8 cellular contexts compared by ENCODE assay signal in genomic region chr22:31625661-31626426, GRCh38. TPM values are rescaled to one million over a fixed set of nuclear protein-coding genes. Genes with fewer than 3 reads are reported as not detected.
DNase-seq lines count a peak whose midpoint lies in the region; ATAC-seq, FAIRE-seq and TF ChIP-seq lines count a peak whose summit lies in the region.

No MANE protein-coding gene starts in this region.

- POLR2A ChIA-PET in Caco-2 (lab: Charles Lee): no interaction called here
- POLR2A ChIA-PET in WTC11 (lab: Charles Lee): no interaction called here

- TF ChIP-seq CTCF in Caco-2 (IDR thresholded peaks at IDR 0.05; ENCODE audit: insufficient read depth in 1 of 2, low read depth in 1 of 2, low read length in 1 of 2, severe bottlenecking in 1 of 2, unreplicated experiment in 1 of 2): no peak
- no peak for TF ChIP-seq CTCF in WTC11 (IDR thresholded peaks at IDR 0.05)
- TF ChIP-seq CTCF in foreskin keratinocyte (conservative IDR thresholded peaks at IDR 0.05): no peak
- TF ChIP-seq CTCF in omental fat pad (IDR thresholded peaks at IDR 0.05): no peak
- TF ChIP-seq CTCF in D721Med (IDR thresholded peaks at IDR 0.05; ENCODE audit: insufficient read depth, missing control alignments): no peak

- H3K36me3 Mint-ChIP-seq in Caco-2 (ENCODE audit: insufficient read depth, unreplicated experiment): peaks cover 33% of the 10 kb centered on the region
- no peaks in the 10 kb centered on the region; the same call in 1 of the 2 replicates for H3K36me3 Mint-ChIP-seq in WTC11

- no TSS peak for BruUV-seq in Caco-2 (replicated peaks; lab: Mats Ljungman, UMichigan)

- ATAC-seq in WTC11 (peak; percentile 76), foreskin keratinocyte (peak; percentile 55), omental fat pad (ENCODE audit: low FRiP score) (peak; percentile 7), HG03521 (IDR thresholded peaks at IDR 0.05; ENCODE audit: unreplicated experiment) (no peak), GM19328 (IDR thresholded peaks at IDR 0.05; ENCODE audit: unreplicated experiment) (no peak)

- H3K4me3 Mint-ChIP-seq in Caco-2 (ENCODE audit: unreplicated experiment) (no peak overlapping the region), WTC11 (peak overlapping the region; percentile 51)

- CTCF ChIA-PET in Caco-2 (lab: Charles Lee): no interaction called here
- CTCF ChIA-PET in WTC11 (lab: Charles Lee): interaction anchor here (0.6 to 2.3 kb wide), 11 partner anchors 8 to 353 kb away, joined by 3 to 10 read pairs (median 5); no protein-coding TSS in a partner anchor

- H3K4me1 Mint-ChIP-seq in Caco-2 (ENCODE audit: low read depth, unreplicated experiment) (peaks cover 23% of the 10 kb centered on the region), WTC11 (peaks cover 33% of the 10 kb centered on the region)

- intact Hi-C loops in Caco-2 (cut with micrococcal nuclease; ENCODE audit: unreplicated experiment): no loop called here

- peaks cover 34% of the 10 kb centered on the region for H3K4me1 ChIP-seq in Caco-2
- no peaks in the 10 kb centered on the region for H3K4me1 ChIP-seq in foreskin keratinocyte

- no peak overlapping the region for H3K27ac ChIP-seq in foreskin keratinocyte

- no peak overlapping the region for H3K4me3 ChIP-seq in Caco-2 (ENCODE audit: low read depth, low read length)

- no peak for DNase-seq in Caco-2
- DNase-seq in WTC11 (ENCODE audit: low spot score): peak; percentile 81
- peak in 1 of 2 donors; percentile 41 for DNase-seq in foreskin keratinocyte
- no peak for DNase-seq in omental fat pad (ENCODE audit: low spot score)
- no peak for DNase-seq in stimulated activated naive CD4-positive, alpha-beta T cell (lab: John Stamatoyannopoulos, UW)
- no peak for DNase-seq in D721Med (ENCODE audit: insufficient read length, low spot score)

- H3K27me3 Mint-ChIP-seq in Caco-2 (ENCODE audit: insufficient read depth, unreplicated experiment): no peaks in the 10 kb centered on the region
- H3K27me3 Mint-ChIP-seq in WTC11 (ENCODE audit: low read depth): no peaks in the 10 kb centered on the region

- H3K9me3 ChIP-seq in Caco-2: no peaks in the 10 kb centered on the region

- no peak for FAIRE-seq in D721Med (lab: Jason Lieb, UNC)

- H3K36me3 ChIP-seq in Caco-2 (ENCODE audit: control insufficient read depth, insufficient read depth, low read length): no peaks in the 10 kb centered on the region; the same call in 1 of the 2 replicates

- H3K27ac Mint-ChIP-seq in Caco-2 (ENCODE audit: unreplicated experiment): peak overlapping the region; percentile 76
- H3K27ac Mint-ChIP-seq in WTC11: peak overlapping the region; percentile 78

- H3K27me3 ChIP-seq in Caco-2 (replicated peaks; ENCODE audit: control insufficient read depth, insufficient read depth, low read length): no peaks in the 10 kb centered on the region
- no peaks in the 10 kb centered on the region for H3K27me3 ChIP-seq in foreskin keratinocyte

- H3K9me3 Mint-ChIP-seq in Caco-2 (ENCODE audit: unreplicated experiment): no peaks in the 10 kb centered on the region
- H3K9me3 Mint-ChIP-seq in WTC11: no peaks in the 10 kb centered on the region

TF ChIP-seq in WTC11, 78 proteins besides CTCF, POLR2A, EP300 and RAD21:
- no peak for TF ChIP-seq HMGA2 (CRISPR knock-in tag; IDR thresholded peaks at IDR 0.05)
- no peak for TF ChIP-seq NR1H2 (CRISPR knock-in tag; IDR thresholded peaks at IDR 0.05)
- no peak for TF ChIP-seq ZBTB21 (CRISPR knock-in tag; IDR thresholded peaks at IDR 0.05; ENCODE audit: borderline replicate concordance)
- 0 out of 2 replicates have a peak, but pooled peaks have one; percentile 42 for TF ChIP-seq FOXP4 (CRISPR knock-in tag; IDR thresholded peaks at IDR 0.05)
- no peak for TF ChIP-seq NR2C2 (CRISPR knock-in tag; IDR thresholded peaks at IDR 0.05)
- no peak for TF ChIP-seq PREB (CRISPR knock-in tag; IDR thresholded peaks at IDR 0.05; ENCODE audit: borderline replicate concordance)
- 0 out of 2 replicates have a peak, but pooled peaks have one; percentile 29 for TF ChIP-seq E2F5 (CRISPR knock-in tag; IDR thresholded peaks at IDR 0.05)
- TF ChIP-seq TEAD4 (CRISPR knock-in tag; IDR thresholded peaks at IDR 0.05): no peak
- TF ChIP-seq ZNF423 (CRISPR knock-in tag; IDR thresholded peaks at IDR 0.05): no peak

RNA-seq across cellular contexts. Expression of gene PISD, which starts 36.2 kb away (rescaled TPM):
- total RNA-seq in Caco-2 (2022): 56.7 and 58.7 TPM in 2 replicates
- total RNA-seq in WTC11 (2021): 49.4 to 55.7 TPM (median 50.3 TPM) in 3 replicates
- total RNA-seq in foreskin keratinocyte: 37.7 and 39.8 TPM in 2 replicates
- polyA plus RNA-seq in foreskin keratinocyte: 28.0 and 34.0 TPM in 2 replicates
- 100 to 1,000 TPM in 3 of 4 donors, 10 to 100 TPM in 1; 55.2 to 165 (median 122) TPM for total RNA-seq in omental fat pad

Comparison
In these comparisons a context has a peak if more than half of its experiments do, and no peak if none do; other contexts are left out.
1. ATAC-seq: peak in WTC11 (single experiment), foreskin keratinocyte (single experiment) and omental fat pad (single experiment); none in HG03521 (single experiment) and GM19328 (single experiment).